24 cellular contexts compared by ENCODE assay signal in genomic region chr7:95693551-95694333, GRCh38.
DNase-seq lines count a peak whose midpoint lies in the region; ATAC-seq, FAIRE-seq and TF ChIP-seq lines count a peak whose summit lies in the region.
"Had no signal": no experiment of that assay in that cellular context is flagged by ENCODE, and none has a peak within 500 bp of the region (broad histone marks: within the 10 kb centered on the region; RNA-seq: fewer than 3 reads in every experiment).

No MANE protein-coding gene starts in this region.

- no peaks in the 10 kb centered on the region for H3K36me3 Mint-ChIP-seq in natural killer cell treated with Interleukin-12 subunit alpha and Interleukin-12 subunit beta and Interleukin-15 and Interleukin-18, amount 100 ng/mL, for 72 hours
- H3K36me3 Mint-ChIP-seq: brain, naive B cell had no signal

- BruUV-seq in IMR-90 (replicated peaks; lab: Mats Ljungman, UMichigan) = no TSS peak

- TF ChIP-seq CTCF in A549 (IDR thresholded peaks at IDR 0.05) = no peak
- no peak for TF ChIP-seq CTCF in IMR-90 (conservative IDR thresholded peaks at IDR 0.05; ENCODE audit: low read depth, low read length)
- TF ChIP-seq CTCF in fibroblast of mammary gland (conservative IDR thresholded peaks at IDR 0.05; ENCODE audit: control insufficient read depth, insufficient read depth, low read depth, low read length) = no peak

- no peak overlapping the region for H3K27ac ChIP-seq in A549
- no peak overlapping the region for H3K27ac ChIP-seq in IMR-90 (ENCODE audit: insufficient read depth, low read length)
- H3K27ac ChIP-seq: gastrocnemius medialis, right lobe of liver, SJSA1, WERI-Rb-1 had no signal

- ATAC-seq in A549 (no peak), IMR-90 (ENCODE audit: low read depth) (no peak), GM19351 (IDR thresholded peaks at IDR 0.05; ENCODE audit: unreplicated experiment) (no peak), GM21723 (IDR thresholded peaks at IDR 0.05; ENCODE audit: unreplicated experiment) (no peak)
- ATAC-seq in natural killer cell treated with Interleukin-12 subunit alpha and Interleukin-12 subunit beta and Interleukin-15 and Interleukin-18, amount 100 ng/mL, for 72 hours = no peak
- ATAC-seq: activated naive CD8-positive, alpha-beta T cell treated with anti-CD3 and anti-CD28 coated beads, Interleukin-2, amount 50 U/mL, for 24 hours; gastrocnemius medialis; right lobe of liver; T-helper 17 cell had no signal

- H2BK20ac ChIP-seq in IMR-90 (ENCODE audit: low read depth, low read length) = no peak overlapping the region

- H3K9ac ChIP-seq in IMR-90 (ENCODE audit: low read depth, low read length) = no peak overlapping the region

- H2AK5ac ChIP-seq in IMR-90 (ENCODE audit: low read depth, low read length) = no peak overlapping the region

- TF ChIP-seq EP300 in A549 (IDR thresholded peaks at IDR 0.05) = no peak

- in situ Hi-C loops in IMR-90 (cut with MboI; ENCODE audit: low sequenced_read_pairs) = loop anchor here (10.0 kb wide), 1 partner anchor 179 kb away; no protein-coding TSS in a partner anchor

- H3K4me1 Mint-ChIP-seq in natural killer cell treated with Interleukin-12 subunit alpha and Interleukin-12 subunit beta and Interleukin-15 and Interleukin-18, amount 100 ng/mL, for 72 hours (ENCODE audit: low read depth in 2 of 2) = peaks cover 0 to 4% of the 10 kb centered on the region in 2 donors
- H3K4me1 Mint-ChIP-seq: activated naive CD8-positive, alpha-beta T cell treated with anti-CD3 and anti-CD28 coated beads, Interleukin-2, amount 50 U/mL, for 24 hours had no signal

- H4K20me1 ChIP-seq in IMR-90 (ENCODE audit: insufficient read depth, low read length) = no peaks in the 10 kb centered on the region

- no peak overlapping the region for H3K18ac ChIP-seq in IMR-90 (ENCODE audit: low read depth, low read length)

- H3K14ac ChIP-seq in IMR-90 (replicated peaks; ENCODE audit: low read depth, low read length) = no peak overlapping the region

- H3K56ac ChIP-seq in IMR-90 (ENCODE audit: extremely low read depth, insufficient read depth, low read length) = no peak overlapping the region

- dilution Hi-C loops in IMR-90 (cut with HindIII; ENCODE audit: low sequenced_read_pairs, unreplicated experiment) = loop anchor here (25.0 kb wide), 1 partner anchor 181 kb away; no protein-coding TSS in a partner anchor

- no peak overlapping the region for H4K91ac ChIP-seq in IMR-90 (ENCODE audit: insufficient read depth, low read depth, low read length)

- H4K5ac ChIP-seq in IMR-90 (ENCODE audit: low read depth, low read length) = no peak overlapping the region

- FAIRE-seq in A549 (lab: Jason Lieb, UNC) = no peak

- no peak overlapping the region for H4K8ac ChIP-seq in IMR-90 (ENCODE audit: low read depth in 2 of 2, low read length in 2 of 2)

- intact Hi-C loops in IMR-90 (cut with micrococcal nuclease) = no loop called here

- CTCF ChIA-PET in A549 (lab: Yijun Ruan, JAX) (interaction anchor here (0.7 to 1.7 kb wide), 7 partner anchors 8 to 1244 kb away, joined by 3 to 18 read pairs (median 4); no protein-coding TSS in a partner anchor), IMR-90 (lab: Yijun Ruan, JAX) (interaction anchor here (0.5 kb wide), 1 partner anchor 556 kb away, joined by 6 read pairs; no protein-coding TSS in a partner anchor)

- no peaks in the 10 kb centered on the region for H3K36me3 ChIP-seq in IMR-90 (ENCODE audit: control insufficient read depth, insufficient read depth, low read length)
- H3K36me3 ChIP-seq: gastrocnemius medialis, right lobe of liver, SJSA1, WERI-Rb-1 had no signal

- WGBS in A549 (ENCODE audit: missing lambda C conversion rate) = 41% methylated on average over 5 of the region's 5 CpGs
- no CpG with 5 or more reads among the region's 5 CpGs for WGBS in IMR-90 (ENCODE audit: extremely low coverage in 2 of 2, insufficient read length in 1 of 2), 2 experiments

- no peaks in the 10 kb centered on the region for H3K27me3 ChIP-seq in IMR-90 (ENCODE audit: control insufficient read depth, insufficient read depth, low read length)
- H3K27me3 ChIP-seq: gastrocnemius medialis, SJSA1 had no signal

- H3K4me1 ChIP-seq in A549 (peaks cover 11% of the 10 kb centered on the region; the same call in 1 of the 3 replicates), IMR-90 (ENCODE audit: control insufficient read depth, insufficient read depth, low read length) (no peaks in the 10 kb centered on the region)
- H3K4me1 ChIP-seq: right lobe of liver, SJSA1 had no signal

- POLR2A ChIA-PET in A549 (lab: Yijun Ruan, JAX) (no interaction called here), IMR-90 (lab: Charles Lee; ENCODE audit: unreplicated experiment) (no interaction called here)

- peaks cover 17 to 23% of the 10 kb centered on the region in 2 donors for H3K27me3 Mint-ChIP-seq in natural killer cell treated with Interleukin-12 subunit alpha and Interleukin-12 subunit beta and Interleukin-15 and Interleukin-18, amount 100 ng/mL, for 72 hours
- H3K27me3 Mint-ChIP-seq: activated naive CD8-positive, alpha-beta T cell treated with anti-CD3 and anti-CD28 coated beads, Interleukin-2, amount 50 U/mL, for 24 hours had no signal

- H3K9me3 ChIP-seq in A549 (no peaks in the 10 kb centered on the region), IMR-90 (ENCODE audit: control insufficient read depth, insufficient read depth, low read length) (no peaks in the 10 kb centered on the region)
- H3K9me3 ChIP-seq: gastrocnemius medialis, right lobe of liver, SJSA1 had no signal

- H2BK120ac ChIP-seq in IMR-90 (ENCODE audit: low read depth, low read length) = no peak overlapping the region

- H3K4me2 ChIP-seq in A549 (peak overlapping the region; percentile 22; the same call in 2 of the 3 replicates), IMR-90 (ENCODE audit: low read depth, low read length) (no peak overlapping the region)

- H3K4me3 ChIP-seq in A549 = no peak overlapping the region
- H3K4me3 ChIP-seq in IMR-90 (ENCODE audit: insufficient read depth, low read depth, low read length) = no peak overlapping the region
- no peak overlapping the region for H3K4me3 ChIP-seq in fibroblast of mammary gland (ENCODE audit: control insufficient read depth, low read depth, low read length)
- H3K4me3 ChIP-seq: gastrocnemius medialis, right lobe of liver, SJSA1 had no signal

- no peak overlapping the region for H3K23ac ChIP-seq in IMR-90 (ENCODE audit: low read depth, low read length)

- no peak overlapping the region for H2BK5ac ChIP-seq in IMR-90 (ENCODE audit: low read depth, low read length, poor library complexity, severe bottlenecking)

- TF ChIP-seq POLR2A in A549 (IDR thresholded peaks at IDR 0.05; ENCODE audit: low read length) = no peak
- no peak for TF ChIP-seq POLR2A in IMR-90 (IDR thresholded peaks at IDR 0.05; ENCODE audit: low read depth, low read length)

- no peak overlapping the region for H3K4ac ChIP-seq in IMR-90 (ENCODE audit: low read depth, low read length)

- no peak overlapping the region for H2AFZ ChIP-seq in IMR-90 (replicated peaks; ENCODE audit: low read length, poor library complexity)

- no peaks in the 10 kb centered on the region for H3K9me3 Mint-ChIP-seq in natural killer cell treated with Interleukin-12 subunit alpha and Interleukin-12 subunit beta and Interleukin-15 and Interleukin-18, amount 100 ng/mL, for 72 hours
- H3K9me3 Mint-ChIP-seq: activated naive CD8-positive, alpha-beta T cell treated with anti-CD3 and anti-CD28 coated beads, Interleukin-2, amount 50 U/mL, for 24 hours; brain; naive B cell had no signal

- no peak overlapping the region for H3K27ac Mint-ChIP-seq in natural killer cell treated with Interleukin-12 subunit alpha and Interleukin-12 subunit beta and Interleukin-15 and Interleukin-18, amount 100 ng/mL, for 72 hours
- H3K27ac Mint-ChIP-seq: activated naive CD8-positive, alpha-beta T cell treated with anti-CD3 and anti-CD28 coated beads, Interleukin-2, amount 50 U/mL, for 24 hours; brain; naive B cell; T-helper 17 cell had no signal

- H3K79me1 ChIP-seq in IMR-90 (ENCODE audit: low read depth in 1 of 2, low read length in 2 of 2) = no peaks in the 10 kb centered on the region

- no peak overlapping the region for H3K4me3 Mint-ChIP-seq in natural killer cell treated with Interleukin-12 subunit alpha and Interleukin-12 subunit beta and Interleukin-15 and Interleukin-18, amount 100 ng/mL, for 72 hours
- H3K4me3 Mint-ChIP-seq: activated naive CD8-positive, alpha-beta T cell treated with anti-CD3 and anti-CD28 coated beads, Interleukin-2, amount 50 U/mL, for 24 hours; brain; naive B cell; T-helper 17 cell had no signal

- H2AK9ac ChIP-seq in IMR-90 (replicated peaks; ENCODE audit: low read depth, low read length, poor library complexity) = no peak overlapping the region

- H2BK15ac ChIP-seq in IMR-90 (ENCODE audit: low read depth, low read length) = no peak overlapping the region

- DNase-seq in A549 (ENCODE audit: low read depth in 1 of 2, low spot score in 1 of 2) (peak in 1 of 2 experiments; percentile 25), IMR-90 (peak; percentile 2), SW480 (ENCODE audit: low spot score) (peak; percentile 91), fibroblast of mammary gland (ENCODE audit: low read depth) (peak; percentile 63), GDM1 (lab: John Stamatoyannopoulos, UW) (no peak)
- no peak for DNase-seq in natural killer cell treated with Interleukin-12 subunit alpha and Interleukin-12 subunit beta and Interleukin-15 and Interleukin-18, amount 100 ng/mL, for 72 hours (ENCODE audit: low spot score)
- DNase-seq: ACHN; activated CD8-positive, alpha-beta memory T cell treated with anti-CD3 and anti-CD28 coated beads, Interleukin-2, amount 50 U/mL, for 48 hours; activated naive CD8-positive, alpha-beta T cell treated with anti-CD3 and anti-CD28 coated beads, Interleukin-2, amount 50 U/mL, for 24 hours; C1 segment of cervical spinal cord; cortex of kidney; gastrocnemius medialis; H7; Karpas-422; naive B cell; NCI-H1436; NCI-H524 treated with DMSO at 0.1 percent for 48 hours; right lobe of liver; T-helper 17 cell; WERI-Rb-1 had no signal

- no peaks in the 10 kb centered on the region for H3K9me1 ChIP-seq in IMR-90 (ENCODE audit: insufficient read depth, low read length)

- no peak for TF ChIP-seq RAD21 in A549 (conservative IDR thresholded peaks at IDR 0.05 in 1 of 2, IDR thresholded peaks at IDR 0.05 in 1 of 2)
- TF ChIP-seq RAD21 in IMR-90 (IDR thresholded peaks at IDR 0.05; ENCODE audit: low read length) = no peak

TF ChIP-seq in A549, 52 proteins besides CTCF, POLR2A, EP300 and RAD21 (continues in another document):
- TF ChIP-seq CHD4 (IDR thresholded peaks at IDR 0.05; ENCODE audit: borderline replicate concordance) (no peak), SMC3 (IDR thresholded peaks at IDR 0.05) (no peak)

TF ChIP-seq in IMR-90, 13 proteins besides CTCF, POLR2A, EP300 and RAD21 (continues in another document):
- TF ChIP-seq SMC3 (IDR thresholded peaks at IDR 0.05; ENCODE audit: low read depth, low read length) (no peak), FOS (IDR thresholded peaks at IDR 0.05; ENCODE audit: low read depth, low read length) (no peak), MAFK (IDR thresholded peaks at IDR 0.05; ENCODE audit: low read depth, low read length) (no peak)

Comparison
In these comparisons a context has a peak if more than half of its experiments do, and no peak if none do; other contexts are left out.
1. DNase-seq: peak in IMR-90 (single experiment), SW480 (single experiment) and fibroblast of mammary gland (single experiment); none in GDM1 (single experiment) and natural killer cell treated with Interleukin-12 subunit alpha and Interleukin-12 subunit beta and Interleukin-15 and Interleukin-18, amount 100 ng/mL, for 72 hours (single experiment).